Comparison of ENCODE assay signal across 8 cellular contexts in the genomic region with DNA sequence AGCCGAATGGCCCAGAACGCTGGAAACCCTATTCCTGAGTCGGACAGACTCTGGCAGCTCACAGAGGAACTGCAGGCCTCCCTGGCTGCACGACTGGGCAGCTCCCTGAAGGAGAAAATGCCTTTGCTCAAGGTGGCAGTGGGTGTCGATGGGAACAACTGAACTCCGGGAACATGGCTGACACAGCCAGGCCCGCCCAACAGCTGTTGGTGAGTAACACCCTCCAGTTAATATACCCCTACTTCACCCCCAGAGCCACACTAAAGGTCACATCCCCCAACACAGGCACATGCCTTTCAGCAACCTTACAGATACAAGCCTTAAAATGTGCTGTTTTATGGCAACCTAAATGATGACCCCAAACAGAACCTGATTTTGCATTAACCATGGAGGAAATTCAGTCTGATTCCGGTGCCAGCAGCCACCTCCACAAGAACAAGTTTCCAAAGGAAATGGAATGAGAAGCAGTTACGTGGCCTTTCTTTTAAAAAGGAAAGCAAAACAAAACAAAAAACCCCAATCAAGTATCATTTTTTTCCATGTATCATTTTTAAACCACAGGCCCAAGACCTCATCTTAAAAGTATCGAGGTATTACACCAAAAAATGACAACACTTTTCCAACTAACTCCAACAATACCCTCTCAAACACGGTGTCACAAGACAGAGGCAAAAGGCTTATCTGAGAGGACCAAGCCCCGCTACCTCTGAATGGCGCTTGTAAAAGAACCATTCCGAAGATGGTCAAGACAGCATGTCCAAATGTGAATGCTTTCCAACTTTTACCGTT. TPM values are rescaled to one million over a fixed set of nuclear protein-coding genes. Genes with fewer than 3 reads are reported as not detected.
DNase-seq lines count a peak whose midpoint lies in the region; ATAC-seq and TF ChIP-seq lines count a peak whose summit lies in the region.

No MANE protein-coding gene starts in this region.

- H3K9ac ChIP-seq in BLaER1: peak overlapping the region; percentile 94
- H3K9ac ChIP-seq in MM.1S (ENCODE audit: low read length): no peak overlapping the region

- no peaks in the 10 kb centered on the region for H3K9me2 ChIP-seq in MM.1S (replicated peaks; ENCODE audit: insufficient read depth, low read length)

- H3K9me3 ChIP-seq in BLaER1: no peaks in the 10 kb centered on the region
- H3K9me3 ChIP-seq in MM.1S (replicated peaks; ENCODE audit: insufficient read depth, low read length): no peaks in the 10 kb centered on the region
- H3K9me3 ChIP-seq in vagina: no peaks in the 10 kb centered on the region

- H3F3A ChIP-seq in MM.1S (ENCODE audit: insufficient read depth, low read length): peaks cover 22% of the 10 kb centered on the region

- H3K4me1 ChIP-seq in BLaER1 (peaks cover 59% of the 10 kb centered on the region), MM.1S (ENCODE audit: low read length) (peaks cover 13% of the 10 kb centered on the region), vagina (peaks cover 60% of the 10 kb centered on the region)

- TF ChIP-seq POLR2A in vagina (IDR thresholded peaks at IDR 0.05): no peak

- H3K4me2 ChIP-seq in BLaER1 (peak overlapping the region; percentile 97), MM.1S (ENCODE audit: low read depth, low read length) (peak overlapping the region; percentile 99; the same call in 1 of the 2 replicates)

- H3K27ac Mint-ChIP-seq in activated T-helper 17 cell treated with anti-CD3 and anti-CD28 coated beads, Interleukin-2, amount 50 U/mL, for 72 hours: peak overlapping the region; percentile 97

- DNase-seq in MM.1S (no peak), foreskin melanocyte (peak; percentile 59), occipital lobe (lab: John Stamatoyannopoulos, UW) (peak; percentile 35), vagina (ENCODE audit: extremely low spot score in 2 of 2) (peak in 1 of 2 donors; percentile 94), RKO (ENCODE audit: low spot score) (no peak), NCI-H146 treated with DMSO at 0.1 percent for 48 hours (lab: John Stamatoyannopoulos, UW; ENCODE audit: unreplicated experiment) (no peak)

- intact Hi-C loops in vagina (cut with DNase I): loop anchor here (5.0 kb wide), 1 partner anchor 176 kb away; no protein-coding TSS in a partner anchor

- H2AFZ ChIP-seq in MM.1S (ENCODE audit: low read length): no peak overlapping the region

- H3K36me3 ChIP-seq in BLaER1: peaks cover 4% of the 10 kb centered on the region; the same call in 1 of the 2 replicates
- no peaks in the 10 kb centered on the region for H3K36me3 ChIP-seq in MM.1S (replicated peaks; ENCODE audit: insufficient read depth, low read length)
- no peaks in the 10 kb centered on the region for H3K36me3 ChIP-seq in vagina

- H3K9me3 Mint-ChIP-seq in activated T-helper 17 cell treated with anti-CD3 and anti-CD28 coated beads, Interleukin-2, amount 50 U/mL, for 72 hours: no peaks in the 10 kb centered on the region

- peaks cover 4% of the 10 kb centered on the region; the same call in 1 of the 2 replicates for H3K79me2 ChIP-seq in MM.1S (ENCODE audit: low read length)

- H3K4me3 Mint-ChIP-seq in activated T-helper 17 cell treated with anti-CD3 and anti-CD28 coated beads, Interleukin-2, amount 50 U/mL, for 72 hours: peak overlapping the region; percentile 97

- peak; percentile 33 for ATAC-seq in activated T-helper 17 cell treated with anti-CD3 and anti-CD28 coated beads, Interleukin-2, amount 50 U/mL, for 72 hours (replicated peaks)

- peaks cover 34% of the 10 kb centered on the region for H3K4me1 Mint-ChIP-seq in activated T-helper 17 cell treated with anti-CD3 and anti-CD28 coated beads, Interleukin-2, amount 50 U/mL, for 72 hours

- H3K27ac ChIP-seq in BLaER1: peak overlapping the region; percentile 94
- H3K27ac ChIP-seq in MM.1S (ENCODE audit: low read length): no peak overlapping the region
- peak overlapping the region; percentile 100 for H3K27ac ChIP-seq in vagina

- peak overlapping the region; percentile 96 for H3K4me3 ChIP-seq in BLaER1
- H3K4me3 ChIP-seq in MM.1S (ENCODE audit: low read length): no peak overlapping the region
- peak overlapping the region; percentile 65 to 91 for H3K4me3 ChIP-seq in vagina

- H3K27me3 Mint-ChIP-seq in activated T-helper 17 cell treated with anti-CD3 and anti-CD28 coated beads, Interleukin-2, amount 50 U/mL, for 72 hours: no peaks in the 10 kb centered on the region

- H4K20me1 ChIP-seq in BLaER1 (peaks cover 55% of the 10 kb centered on the region), MM.1S (ENCODE audit: insufficient read depth, low read length) (no peaks in the 10 kb centered on the region)

- no peak for TF ChIP-seq CTCF in MM.1S (IDR thresholded peaks at IDR 0.05; ENCODE audit: low read length)
- no peak for TF ChIP-seq CTCF in vagina (IDR thresholded peaks at IDR 0.05)

- peaks cover 63% of the 10 kb centered on the region for H3K36me3 Mint-ChIP-seq in activated T-helper 17 cell treated with anti-CD3 and anti-CD28 coated beads, Interleukin-2, amount 50 U/mL, for 72 hours (ENCODE audit: low read depth)

- no peaks in the 10 kb centered on the region for H3K27me3 ChIP-seq in BLaER1
- H3K27me3 ChIP-seq in MM.1S (replicated peaks; ENCODE audit: insufficient read depth, low read length): no peaks in the 10 kb centered on the region
- no peaks in the 10 kb centered on the region for H3K27me3 ChIP-seq in vagina

RNA-seq across cellular contexts. Expression of a gene that starts 3.1 kb away (rescaled TPM):
- 10 to 100 TPM in 1 of 2 donors, 1 to 10 TPM in 1; 9.1 to 19.0 TPM for total RNA-seq in activated T-helper 17 cell treated with anti-CD3 and anti-CD28 coated beads, Interleukin-2, amount 50 U/mL, for 72 hours
- total RNA-seq in occipital lobe: 16.8 TPM
- total RNA-seq in vagina: 98.5 TPM

Comparison
In these comparisons a context has a peak if more than half of its experiments do, and no peak if none do; other contexts are left out.
1. DNase-seq: peak in foreskin melanocyte (single experiment) and occipital lobe (single experiment); none in MM.1S (single experiment), RKO (single experiment) and NCI-H146 treated with DMSO at 0.1 percent for 48 hours (single experiment).